23 cellular contexts compared by ENCODE assay signal in genomic region chr13:74110053-74110452, GRCh38. TPM values are rescaled to one million over a fixed set of nuclear protein-coding genes. Genes with fewer than 3 reads are reported as not detected.
DNase-seq lines count a peak whose midpoint lies in the region; ATAC-seq and TF ChIP-seq lines count a peak whose summit lies in the region.
"Had no signal": no experiment of that assay in that cellular context is flagged by ENCODE, and none has a peak within 500 bp of the region (broad histone marks: within the 10 kb centered on the region; RNA-seq: fewer than 3 reads in every experiment).

No MANE protein-coding gene starts in this region.

- peak overlapping the region; percentile 8 for H3K27ac Mint-ChIP-seq in CD8-positive, alpha-beta T cell
- H3K27ac Mint-ChIP-seq in activated CD4-positive, alpha-beta T cell treated with anti-CD3 and anti-CD28 coated beads, Interleukin-2, amount 10 ng/mL, durations not matched to agents 24 days and 14 days = no peak overlapping the region
- H3K27ac Mint-ChIP-seq: activated CD4-positive, alpha-beta memory T cell treated with anti-CD3 and anti-CD28 coated beads for 36 hours; activated naive CD4-positive, alpha-beta T cell treated with anti-CD3 and anti-CD28 coated beads, Interleukin-2, amount 10 ng/mL, durations not matched to agents 7 days and 5 days had no signal

- POLR2A ChIA-PET in CD8-positive, alpha-beta T cell (lab: Charles Lee) = interaction anchor here (1.6 kb wide), 1 partner anchor 14 kb away, joined by 6 read pairs; no protein-coding TSS in a partner anchor
- POLR2A ChIA-PET in HEK293 (lab: Yijun Ruan, JAX) = no interaction called here

- no peak overlapping the region for H3K4me3 ChIP-seq in CD8-positive, alpha-beta T cell (ENCODE audit: low read depth, low read length)
- H3K4me3 ChIP-seq in HEK293 (ENCODE audit: low read depth, low read length) (no peak overlapping the region), ascending aorta (no peak overlapping the region), right lobe of liver (no peak overlapping the region)
- H3K4me3 ChIP-seq: prostate gland, SK-N-MC, skin epidermis, tibial nerve had no signal

- no peaks in the 10 kb centered on the region for H3K27me3 ChIP-seq in CD8-positive, alpha-beta T cell (ENCODE audit: insufficient read depth, low read length)
- H3K27me3 ChIP-seq in ascending aorta (no peaks in the 10 kb centered on the region), right lobe of liver (no peaks in the 10 kb centered on the region)
- H3K27me3 ChIP-seq: neutrophil, tibial nerve had no signal

- WGBS in right lobe of liver (ENCODE audit: insufficient coverage, low coverage, low lambda C conversion rate, missing lambda C conversion rate) = 67% methylated on average over 3 of the region's 4 CpGs

- no peaks in the 10 kb centered on the region for H3K27me3 Mint-ChIP-seq in CD8-positive, alpha-beta T cell (ENCODE audit: low read depth)
- no peaks in the 10 kb centered on the region for H3K27me3 Mint-ChIP-seq in activated CD4-positive, alpha-beta T cell treated with anti-CD3 and anti-CD28 coated beads, Interleukin-2, amount 10 ng/mL, durations not matched to agents 24 days and 14 days
- H3K27me3 Mint-ChIP-seq: activated CD4-positive, alpha-beta memory T cell treated with anti-CD3 and anti-CD28 coated beads for 36 hours; activated naive CD4-positive, alpha-beta T cell treated with anti-CD3 and anti-CD28 coated beads, Interleukin-2, amount 10 ng/mL, durations not matched to agents 7 days and 5 days; CD4-positive, alpha-beta memory T cell had no signal

- H3K36me3 Mint-ChIP-seq in CD8-positive, alpha-beta T cell = peaks cover 24% of the 10 kb centered on the region
- H3K36me3 Mint-ChIP-seq in activated CD4-positive, alpha-beta T cell treated with anti-CD3 and anti-CD28 coated beads, Interleukin-2, amount 10 ng/mL, durations not matched to agents 24 days and 14 days (ENCODE audit: low read depth) = peaks cover 33% of the 10 kb centered on the region

- peaks cover 77% of the 10 kb centered on the region for H3K4me1 Mint-ChIP-seq in CD8-positive, alpha-beta T cell (ENCODE audit: low read depth)
- H3K4me1 Mint-ChIP-seq in activated CD4-positive, alpha-beta T cell treated with anti-CD3 and anti-CD28 coated beads, Interleukin-2, amount 10 ng/mL, durations not matched to agents 24 days and 14 days = peaks cover 27% of the 10 kb centered on the region

- ATAC-seq in CD8-positive, alpha-beta T cell = no peak
- ATAC-seq in right lobe of liver = peak in 1 of 4 donors; percentile 32
- no peak for ATAC-seq in GM21367 (IDR thresholded peaks at IDR 0.05; ENCODE audit: unreplicated experiment)

- no peak for DNase-seq in CD8-positive, alpha-beta T cell
- DNase-seq in ascending aorta (ENCODE audit: low spot score in 2 of 2) = no peak
- DNase-seq in right lobe of liver = no peak
- no peak for DNase-seq in activated CD4-positive, alpha-beta T cell treated with anti-CD3 and anti-CD28 coated beads, Interleukin-2, amount 10 ng/mL, durations not matched to agents 24 days and 14 days
- DNase-seq in MV-4-11 (lab: John Stamatoyannopoulos, UW) = no peak
- DNase-seq in activated CD4-positive, CD25-positive, alpha-beta regulatory T cell (lab: John Stamatoyannopoulos, UW) = no peak
- DNase-seq: activated CD4-positive, alpha-beta memory T cell treated with anti-CD3 and anti-CD28 coated beads for 36 hours; activated naive CD4-positive, alpha-beta T cell treated with anti-CD3 and anti-CD28 coated beads, Interleukin-2, amount 10 ng/mL, durations not matched to agents 7 days and 5 days; activated T-cell treated with anti-CD3 and anti-CD28 coated beads, Interleukin-2, amount 50 U/mL, for 1 hour; CD4-positive, alpha-beta memory T cell; erythroblast; foreskin melanocyte; GDM1; NCI-H1105 treated with DMSO at 0.1 percent for 48 hours; stimulated activated naive CD4-positive, alpha-beta T cell treated with Interleukin-2 at 50 U/mL for 16 hours; T-helper 2 cell had no signal

- H3K9me3 Mint-ChIP-seq in CD8-positive, alpha-beta T cell = no peaks in the 10 kb centered on the region
- peaks cover 7% of the 10 kb centered on the region for H3K9me3 Mint-ChIP-seq in activated CD4-positive, alpha-beta T cell treated with anti-CD3 and anti-CD28 coated beads, Interleukin-2, amount 10 ng/mL, durations not matched to agents 24 days and 14 days
- H3K9me3 Mint-ChIP-seq: activated CD4-positive, alpha-beta memory T cell treated with anti-CD3 and anti-CD28 coated beads for 36 hours had no signal

- no peak for TF ChIP-seq CTCF in CD8-positive, alpha-beta T cell (IDR thresholded peaks at IDR 0.05)
- TF ChIP-seq CTCF in HEK293 (tag by site-specific recombination; IDR thresholded peaks at IDR 0.05) = no peak
- TF ChIP-seq CTCF in ascending aorta (IDR thresholded peaks at IDR 0.05) = no peak
- no peak for TF ChIP-seq CTCF in right lobe of liver (IDR thresholded peaks at IDR 0.05)

- H3K9me3 ChIP-seq in CD8-positive, alpha-beta T cell (ENCODE audit: low read length) = no peaks in the 10 kb centered on the region
- H3K9me3 ChIP-seq in HEK293 (ENCODE audit: control insufficient read depth, insufficient read depth, low read depth, low read length) (no peaks in the 10 kb centered on the region), ascending aorta (no peaks in the 10 kb centered on the region), right lobe of liver (no peaks in the 10 kb centered on the region)
- H3K9me3 ChIP-seq: neutrophil, prostate gland, tibial nerve had no signal

- no peak for TF ChIP-seq POLR2A in right lobe of liver (IDR thresholded peaks at IDR 0.05)

- peak overlapping the region; percentile 15 for H3K4me3 Mint-ChIP-seq in CD8-positive, alpha-beta T cell
- H3K4me3 Mint-ChIP-seq in activated CD4-positive, alpha-beta T cell treated with anti-CD3 and anti-CD28 coated beads, Interleukin-2, amount 10 ng/mL, durations not matched to agents 24 days and 14 days = no peak overlapping the region
- H3K4me3 Mint-ChIP-seq: activated CD4-positive, alpha-beta memory T cell treated with anti-CD3 and anti-CD28 coated beads for 36 hours; activated naive CD4-positive, alpha-beta T cell treated with anti-CD3 and anti-CD28 coated beads, Interleukin-2, amount 10 ng/mL, durations not matched to agents 7 days and 5 days had no signal

- intact Hi-C loops in CD8-positive, alpha-beta T cell (cut with DNase I, micrococcal nuclease) = no loop called here
- intact Hi-C loops in ascending aorta (cut with DNase I) = no loop called here
- intact Hi-C loops in right lobe of liver (cut with DNase I) = no loop called here
- intact Hi-C loops in activated CD4-positive, alpha-beta T cell treated with anti-CD3 and anti-CD28 coated beads, Interleukin-2, amount 10 ng/mL, durations not matched to agents 24 days and 14 days (cut with micrococcal nuclease) = no loop called here

- CTCF ChIA-PET in CD8-positive, alpha-beta T cell (lab: Charles Lee) = interaction anchor here (0.9 to 1.0 kb wide), 2 partner anchors 12 to 176 kb away, joined by 3 read pairs; no protein-coding TSS in a partner anchor
- CTCF ChIA-PET in HEK293 (lab: Yijun Ruan, JAX) = no interaction called here

- H3K27ac ChIP-seq in CD8-positive, alpha-beta T cell (ENCODE audit: low read depth, low read length) = no peak overlapping the region
- no peak overlapping the region for H3K27ac ChIP-seq in HEK293 (ENCODE audit: extremely low read depth, low read depth, low read length)
- H3K27ac ChIP-seq in ascending aorta = peak overlapping the region; percentile 58 to 74
- peak overlapping the region in 2 of 3 donors; percentile 60 to 73 for H3K27ac ChIP-seq in right lobe of liver
- H3K27ac ChIP-seq: neutrophil, prostate gland, SK-N-MC, skin epidermis, tibial nerve had no signal

- H3K4me1 ChIP-seq in CD8-positive, alpha-beta T cell (ENCODE audit: insufficient read depth, low read length) = peaks cover 24% of the 10 kb centered on the region
- H3K4me1 ChIP-seq in HEK293 (ENCODE audit: control insufficient read depth, insufficient read depth, low read length) (no peaks in the 10 kb centered on the region), ascending aorta (peaks cover 0 to 28% of the 10 kb centered on the region in 2 donors), right lobe of liver (peaks cover 0 to 57% (median 12%) of the 10 kb centered on the region in 4 donors)
- H3K4me1 ChIP-seq: prostate gland had no signal

- no peaks in the 10 kb centered on the region for H3K36me3 ChIP-seq in CD8-positive, alpha-beta T cell (ENCODE audit: insufficient read depth, low read length)
- H3K36me3 ChIP-seq in HEK293 (ENCODE audit: control insufficient read depth in 2 of 2, insufficient read depth in 1 of 2, low read length in 2 of 2) = no peaks in the 10 kb centered on the region
- H3K36me3 ChIP-seq in ascending aorta = no peaks in the 10 kb centered on the region
- no peaks in the 10 kb centered on the region for H3K36me3 ChIP-seq in right lobe of liver
- H3K36me3 ChIP-seq: neutrophil, prostate gland, tibial nerve had no signal

TF ChIP-seq in HEK293, 187 proteins besides CTCF, POLR2A, EP300 and RAD21:
- TF ChIP-seq ZNF10 (tag by site-specific recombination; IDR thresholded peaks at IDR 0.05) = no peak
- TF ChIP-seq KLF1 (tag by site-specific recombination; IDR thresholded peaks at IDR 0.05) = peak; percentile 79
- TF ChIP-seq ZBTB26 (tag by site-specific recombination; optimal IDR thresholded peaks at IDR 0.05) = no peak
- TF ChIP-seq OSR2 (tag by site-specific recombination; IDR thresholded peaks at IDR 0.05) = no peak
TF ChIP-seq in HEK293: peak in this region for 1.

RNA-seq across cellular contexts. Expression of gene KLF12, which starts 24.2 kb away (rescaled TPM):
- 10 to 100 TPM; 59.5 to 64.7 TPM for total RNA-seq in CD8-positive, alpha-beta T cell
- 17.9 TPM for total RNA-seq in ascending aorta
- 10 to 100 TPM in 3 of 6 experiments, 1 to 10 TPM in 3; 6.0 to 20.7 (median 10.4) TPM for total RNA-seq in right lobe of liver
- 20.3 and 21.7 TPM in 2 replicates for total RNA-seq in activated CD4-positive, alpha-beta T cell treated with anti-CD3 and anti-CD28 coated beads, Interleukin-2, amount 10 ng/mL, durations not matched to agents 24 days and 14 days

Comparison
In these comparisons a context has a peak if more than half of its experiments do, and no peak if none do; other contexts are left out.
1. H3K27ac ChIP-seq: peak in ascending aorta (2 of 2) and right lobe of liver (2 of 3); none in CD8-positive, alpha-beta T cell (single experiment) and HEK293 (single experiment).